Comparison of ENCODE assay signal across 1 cellular context in genomic region chr6:26156105-26156849, GRCh38.
TF ChIP-seq lines count a peak whose summit lies in the region.

No MANE protein-coding gene starts in this region.

TF ChIP-seq in GM12878, 131 proteins besides CTCF, POLR2A, EP300 and RAD21 (continued from another document and continues in another):
- TF ChIP-seq TBL1XR1 (IDR thresholded peaks at IDR 0.05; ENCODE audit: low read depth, low read length), result no peak; the same call in 1 of the 2 replicates
- 0 out of 2 replicates have a peak, but pooled peaks have one; percentile 15 for TF ChIP-seq ZNF592 (IDR thresholded peaks at IDR 0.05)
- TF ChIP-seq CHD4 (IDR thresholded peaks at IDR 0.05), result no peak
- peak; percentile 24; the same call in 1 of the 2 replicates for TF ChIP-seq RELB (IDR thresholded peaks at IDR 0.05; ENCODE audit: low read depth)
- peak; percentile 100 for TF ChIP-seq SMAD5 (IDR thresholded peaks at IDR 0.05; ENCODE audit: low read depth)
- 0 out of 4 replicates have a peak, but pooled peaks of 1 of the 2 experiments have one; percentile 10 for TF ChIP-seq SRF (IDR thresholded peaks at IDR 0.05; ENCODE audit: low read depth in 2 of 2, low read length in 2 of 2)
- peak; percentile 61 for TF ChIP-seq IRF3 (IDR thresholded peaks at IDR 0.05)
- no peak for TF ChIP-seq JUND (IDR thresholded peaks at IDR 0.05; ENCODE audit: low read depth, low read length)
- peak; percentile 96 for TF ChIP-seq TCF3 (IDR thresholded peaks at IDR 0.05; ENCODE audit: borderline replicate concordance, insufficient read depth, low read depth, low read length)
- TF ChIP-seq FOS (IDR thresholded peaks at IDR 0.05; ENCODE audit: borderline replicate concordance, extremely low read depth, insufficient read length), result no peak
- TF ChIP-seq IKZF2 (IDR thresholded peaks at IDR 0.05), result peak; percentile 16 to 28; a peak in 2 of 4 replicates
- TF ChIP-seq MXI1 (IDR thresholded peaks at IDR 0.05; ENCODE audit: low read depth, low read length), result peak; percentile 63; the same call in 1 of the 2 replicates
- TF ChIP-seq RUNX3 (IDR thresholded peaks at IDR 0.05; ENCODE audit: low read length), result peak; percentile 48
- TF ChIP-seq BMI1 (IDR thresholded peaks at IDR 0.05; ENCODE audit: borderline replicate concordance), result peak; percentile 57
- peak; percentile 89 for TF ChIP-seq KAT2A (conservative IDR thresholded peaks at IDR 0.05; ENCODE audit: control insufficient read depth, low read depth, low read length)
- peak; percentile 70; the same call in 1 of the 2 replicates for TF ChIP-seq TCF7 (IDR thresholded peaks at IDR 0.05; ENCODE audit: borderline replicate concordance)
- peak; percentile 86 for TF ChIP-seq TAF1 (IDR thresholded peaks at IDR 0.05; ENCODE audit: borderline replicate concordance, low read depth, low read length)
- peak; percentile 85; the same call in 1 of the 2 replicates for TF ChIP-seq CBX5 (IDR thresholded peaks at IDR 0.05; ENCODE audit: low read depth)
- TF ChIP-seq E2F4 (IDR thresholded peaks at IDR 0.05; ENCODE audit: low read depth, low read length), result no peak
- no peak for TF ChIP-seq RAD51 (IDR thresholded peaks at IDR 0.05)
- TF ChIP-seq WRNIP1 (IDR thresholded peaks at IDR 0.05; ENCODE audit: borderline replicate concordance, low read depth, low read length), result no peak
- no peak for TF ChIP-seq KDM1A (IDR thresholded peaks at IDR 0.05; ENCODE audit: borderline replicate concordance)
- no peak for TF ChIP-seq ZBTB11 (CRISPR knock-in tag; IDR thresholded peaks at IDR 0.05)
- TF ChIP-seq BCLAF1 (IDR thresholded peaks at IDR 0.05), result peak; percentile 84
- TF ChIP-seq PAX5 (IDR thresholded peaks at IDR 0.05; ENCODE audit: borderline replicate concordance, low read depth, low read length), result peak; percentile 92
- TF ChIP-seq BACH1 (IDR thresholded peaks at IDR 0.05; ENCODE audit: borderline replicate concordance), result peak; percentile 96
- no peak for TF ChIP-seq SUZ12 (IDR thresholded peaks at IDR 0.05; ENCODE audit: unreplicated experiment)
- no peak for TF ChIP-seq ZNF217 (IDR thresholded peaks at IDR 0.05)
- no peak for TF ChIP-seq HDGF (IDR thresholded peaks at IDR 0.05)
- no peak for TF ChIP-seq IRF5 (IDR thresholded peaks at IDR 0.05; ENCODE audit: borderline replicate concordance)
- no peak for TF ChIP-seq CUX1 (IDR thresholded peaks at IDR 0.05; ENCODE audit: insufficient replicate concordance, low read depth, low read length)
- TF ChIP-seq HDAC2 (IDR thresholded peaks at IDR 0.05), result no peak
- TF ChIP-seq NR2C2 (IDR thresholded peaks at IDR 0.05; ENCODE audit: borderline replicate concordance, control insufficient read depth, insufficient read length, low read depth), result no peak
